Comparison of ENCODE assay signal across 10 cellular contexts in genomic region chr18:57781128-57781463, GRCh38. TPM values are rescaled to one million over a fixed set of nuclear protein-coding genes. Genes with fewer than 3 reads are reported as not detected.
DNase-seq lines count a peak whose midpoint lies in the region; ATAC-seq and TF ChIP-seq lines count a peak whose summit lies in the region.
"Had no signal": no experiment of that assay in that cellular context is flagged by ENCODE, and none has a peak within 500 bp of the region (broad histone marks: within the 10 kb centered on the region; RNA-seq: fewer than 3 reads in every experiment).

No MANE protein-coding gene starts in this region.

- POLR2A ChIA-PET in naive thymus-derived CD4-positive, alpha-beta T cell (lab: Charles Lee) = no interaction called here

- peak overlapping the region; percentile 40 for H2AFZ ChIP-seq in mammary epithelial cell (ENCODE audit: low read depth, low read length)

- peaks cover 38% of the 10 kb centered on the region for H3K79me2 ChIP-seq in mammary epithelial cell (ENCODE audit: insufficient read depth, low read length)

- no peaks in the 10 kb centered on the region for H4K20me1 ChIP-seq in mammary epithelial cell (ENCODE audit: insufficient read depth, low read length)

- peaks cover 49% of the 10 kb centered on the region for H3K4me1 ChIP-seq in mammary epithelial cell (ENCODE audit: insufficient read depth, low read length)
- no peaks in the 10 kb centered on the region for H3K4me1 ChIP-seq in naive thymus-derived CD4-positive, alpha-beta T cell (ENCODE audit: control insufficient read depth in 2 of 2, insufficient read depth in 2 of 2, low read length in 2 of 2)

- H3K27ac Mint-ChIP-seq in naive thymus-derived CD4-positive, alpha-beta T cell = no peak overlapping the region
- H3K27ac Mint-ChIP-seq in activated T-helper 2 cell treated with anti-CD3 and anti-CD28 coated beads, Interferon-gamma antibody, Interleukin-2, Interleukin-4, amounts not matched to agents 10 μg/mL and 5 μg/mL and 100 μg/mL, durations not matched to agents 14 hours and 24 hours and 36 hours = no peak overlapping the region

- no peaks in the 10 kb centered on the region for H3K9me3 Mint-ChIP-seq in naive thymus-derived CD4-positive, alpha-beta T cell
- no peaks in the 10 kb centered on the region for H3K9me3 Mint-ChIP-seq in activated T-helper 2 cell treated with anti-CD3 and anti-CD28 coated beads, Interferon-gamma antibody, Interleukin-2, Interleukin-4, amounts not matched to agents 10 μg/mL and 5 μg/mL and 100 μg/mL, durations not matched to agents 14 hours and 24 hours and 36 hours

- peaks cover 0 to 12% (median 4%) of the 10 kb centered on the region in 5 donors for H3K36me3 Mint-ChIP-seq in naive thymus-derived CD4-positive, alpha-beta T cell
- H3K36me3 Mint-ChIP-seq in activated T-helper 2 cell treated with anti-CD3 and anti-CD28 coated beads, Interferon-gamma antibody, Interleukin-2, Interleukin-4, amounts not matched to agents 10 μg/mL and 5 μg/mL and 100 μg/mL, durations not matched to agents 14 hours and 24 hours and 36 hours (ENCODE audit: low read depth) = no peaks in the 10 kb centered on the region

- H3K9ac ChIP-seq in mammary epithelial cell (ENCODE audit: insufficient read depth, low read length) = no peak overlapping the region

- 0 out of 2 replicates have a peak overlapping the region, but pooled peaks have one; percentile 9 for H3K27ac ChIP-seq in 22Rv1
- H3K27ac ChIP-seq in mammary epithelial cell (ENCODE audit: insufficient read depth, low read depth, low read length) = peak overlapping the region; percentile 27
- H3K27ac ChIP-seq in naive thymus-derived CD4-positive, alpha-beta T cell (ENCODE audit: low read depth, low read length) = no peak overlapping the region
- no peak overlapping the region for H3K27ac ChIP-seq in caudate nucleus (ENCODE audit: low read depth, low read length)

- BruUV-seq in mammary epithelial cell (replicated peaks; lab: Mats Ljungman, UMichigan) = no TSS peak

- CTCF ChIA-PET in mammary epithelial cell (lab: Charles Lee; ENCODE audit: low non-redundant PET) = no interaction called here
- CTCF ChIA-PET in naive thymus-derived CD4-positive, alpha-beta T cell (lab: Charles Lee) = no interaction called here

- WGBS in mammary epithelial cell (ENCODE audit: low coverage, missing lambda C conversion rate) = 35% methylated on average over 2 of the region's 2 CpGs

- in situ Hi-C loops in mammary epithelial cell (cut with MboI; ENCODE audit: low sequenced_read_pairs in 2 of 2) = no loop called here

- TF ChIP-seq CTCF in 22Rv1 (IDR thresholded peaks at IDR 0.05) = no peak
- TF ChIP-seq CTCF in mammary epithelial cell (conservative IDR thresholded peaks at IDR 0.05 in 1 of 2, IDR thresholded peaks at IDR 0.05 in 1 of 2; ENCODE audit: extremely low read depth in 1 of 2, insufficient read depth in 1 of 2, low read depth in 1 of 2, low read length in 2 of 2) = no peak

- H3K4me2 ChIP-seq in mammary epithelial cell (ENCODE audit: insufficient read depth, low read depth, low read length) = peak overlapping the region; percentile 41

- no peaks in the 10 kb centered on the region for H3K27me3 ChIP-seq in mammary epithelial cell (ENCODE audit: insufficient read depth, low read length)
- H3K27me3 ChIP-seq in naive thymus-derived CD4-positive, alpha-beta T cell (ENCODE audit: control insufficient read depth in 2 of 2, insufficient read depth in 2 of 2, low read length in 2 of 2) = no peaks in the 10 kb centered on the region
- H3K27me3 ChIP-seq: Peyer's patch had no signal

- DNase-seq in mammary epithelial cell (no peak), SK-N-DZ (ENCODE audit: low spot score) (no peak), GM19238 (ENCODE audit: insufficient read length, low spot score) (no peak), caudate nucleus (lab: John Stamatoyannopoulos, UW) (no peak)
- DNase-seq in naive thymus-derived CD4-positive, alpha-beta T cell = no peak
- no peak for DNase-seq in activated T-helper 2 cell treated with anti-CD3 and anti-CD28 coated beads, Interferon-gamma antibody, Interleukin-2, Interleukin-4, amounts not matched to agents 10 μg/mL and 5 μg/mL and 100 μg/mL, durations not matched to agents 14 hours and 24 hours and 36 hours (ENCODE audit: low spot score)
- DNase-seq: Peyer's patch; stimulated activated CD4-positive, alpha-beta T cell treated with anti-CD3 and anti-CD28 coated beads, Interleukin-2, amount 100 ng/mL, for 48 hours had no signal

- H3K27me3 Mint-ChIP-seq in naive thymus-derived CD4-positive, alpha-beta T cell = peaks cover 0 to 3% (median 0%) of the 10 kb centered on the region in 5 donors
- peaks cover 2% of the 10 kb centered on the region for H3K27me3 Mint-ChIP-seq in activated T-helper 2 cell treated with anti-CD3 and anti-CD28 coated beads, Interferon-gamma antibody, Interleukin-2, Interleukin-4, amounts not matched to agents 10 μg/mL and 5 μg/mL and 100 μg/mL, durations not matched to agents 14 hours and 24 hours and 36 hours (ENCODE audit: low read depth)

- no peak overlapping the region for H3K4me3 Mint-ChIP-seq in naive thymus-derived CD4-positive, alpha-beta T cell
- no peak overlapping the region for H3K4me3 Mint-ChIP-seq in activated T-helper 2 cell treated with anti-CD3 and anti-CD28 coated beads, Interferon-gamma antibody, Interleukin-2, Interleukin-4, amounts not matched to agents 10 μg/mL and 5 μg/mL and 100 μg/mL, durations not matched to agents 14 hours and 24 hours and 36 hours (ENCODE audit: low read depth)

- H3K9me3 ChIP-seq in mammary epithelial cell (replicated peaks; ENCODE audit: insufficient read depth, low read length) = no peaks in the 10 kb centered on the region
- H3K9me3 ChIP-seq in naive thymus-derived CD4-positive, alpha-beta T cell (ENCODE audit: control insufficient read depth in 2 of 3, low read length in 3 of 3) = no peaks in the 10 kb centered on the region
- H3K9me3 ChIP-seq: Peyer's patch had no signal

- ATAC-seq in HG02852 (IDR thresholded peaks at IDR 0.05; ENCODE audit: unreplicated experiment) = peak; percentile 12
- ATAC-seq in naive thymus-derived CD4-positive, alpha-beta T cell = peak; percentile 40

- peaks cover 3 to 7% (median 5%) of the 10 kb centered on the region in 7 donors for H3K4me1 Mint-ChIP-seq in naive thymus-derived CD4-positive, alpha-beta T cell
- H3K4me1 Mint-ChIP-seq in activated T-helper 2 cell treated with anti-CD3 and anti-CD28 coated beads, Interferon-gamma antibody, Interleukin-2, Interleukin-4, amounts not matched to agents 10 μg/mL and 5 μg/mL and 100 μg/mL, durations not matched to agents 14 hours and 24 hours and 36 hours (ENCODE audit: low read depth) = peaks cover 8% of the 10 kb centered on the region

- dilution Hi-C loops in mammary epithelial cell (cut with HindIII; ENCODE audit: low sequenced_read_pairs) = no loop called here

- intact Hi-C loops in mammary epithelial cell (cut with micrococcal nuclease) = no loop called here
- intact Hi-C loops in naive thymus-derived CD4-positive, alpha-beta T cell (cut with micrococcal nuclease) = no loop called here
- intact Hi-C loops in activated T-helper 2 cell treated with anti-CD3 and anti-CD28 coated beads, Interferon-gamma antibody, Interleukin-2, Interleukin-4, amounts not matched to agents 10 μg/mL and 5 μg/mL and 100 μg/mL, durations not matched to agents 14 hours and 24 hours and 36 hours (cut with micrococcal nuclease) = no loop called here

- no peaks in the 10 kb centered on the region for H3K36me3 ChIP-seq in mammary epithelial cell (ENCODE audit: insufficient read depth, low read length)
- no peaks in the 10 kb centered on the region for H3K36me3 ChIP-seq in naive thymus-derived CD4-positive, alpha-beta T cell (ENCODE audit: control insufficient read depth in 2 of 3, insufficient read depth in 3 of 3, low read length in 3 of 3)
- H3K36me3 ChIP-seq: Peyer's patch had no signal

- H3K4me3 ChIP-seq in mammary epithelial cell (replicated peaks in 1 of 3; ENCODE audit: insufficient read depth in 1 of 3, low read depth in 2 of 3, low read length in 3 of 3) = no peak overlapping the region
- H3K4me3 ChIP-seq in naive thymus-derived CD4-positive, alpha-beta T cell (ENCODE audit: low read length) = no peak overlapping the region
- H3K4me3 ChIP-seq: Peyer's patch had no signal

RNA-seq across cellular contexts. Expression of gene ATP8B1, which starts 22.0 kb away (rescaled TPM):
- 10 to 100 TPM; 12.7 to 15.0 TPM for total RNA-seq in mammary epithelial cell
- polyA plus RNA-seq in mammary epithelial cell = 6.8 TPM
- polyA minus RNA-seq in mammary epithelial cell = 18.6 TPM
- total RNA-seq in naive thymus-derived CD4-positive, alpha-beta T cell = not detected
- polyA plus RNA-seq in naive thymus-derived CD4-positive, alpha-beta T cell = not detected
- polyA plus RNA-seq in SK-N-DZ (2014; cell fraction: cytosol; rRNA removed) = 0.07 and 0.14 TPM in 2 replicates
- 0.08 and 0.25 TPM in 2 replicates for polyA plus RNA-seq in SK-N-DZ (2014; cell fraction: nucleus; rRNA removed)
- not detected in 2 replicates for total RNA-seq in activated T-helper 2 cell treated with anti-CD3 and anti-CD28 coated beads, Interferon-gamma antibody, Interleukin-2, Interleukin-4, amounts not matched to agents 10 μg/mL and 5 μg/mL and 100 μg/mL, durations not matched to agents 14 hours and 24 hours and 36 hours

Comparison
In these comparisons a context has a peak if more than half of its experiments do, and no peak if none do; other contexts are left out.
1. H3K27ac ChIP-seq: peak in 22Rv1 (single experiment) and mammary epithelial cell (single experiment); none in naive thymus-derived CD4-positive, alpha-beta T cell (single experiment) and caudate nucleus (single experiment).
2. RNA of gene ATP8B1, which starts 22.0 kb away (total RNA-seq): 12.7 to 15.0 TPM in mammary epithelial cell; not detected in naive thymus-derived CD4-positive, alpha-beta T cell and not detected in activated T-helper 2 cell treated with anti-CD3 and anti-CD28 coated beads, Interferon-gamma antibody, Interleukin-2, Interleukin-4, amounts not matched to agents 10 μg/mL and 5 μg/mL and 100 μg/mL, durations not matched to agents 14 hours and 24 hours and 36 hours; every median in the first group is over 10 times any median in the second.